ENCODE assay signal across 10 cellular contexts in the genomic region with DNA sequence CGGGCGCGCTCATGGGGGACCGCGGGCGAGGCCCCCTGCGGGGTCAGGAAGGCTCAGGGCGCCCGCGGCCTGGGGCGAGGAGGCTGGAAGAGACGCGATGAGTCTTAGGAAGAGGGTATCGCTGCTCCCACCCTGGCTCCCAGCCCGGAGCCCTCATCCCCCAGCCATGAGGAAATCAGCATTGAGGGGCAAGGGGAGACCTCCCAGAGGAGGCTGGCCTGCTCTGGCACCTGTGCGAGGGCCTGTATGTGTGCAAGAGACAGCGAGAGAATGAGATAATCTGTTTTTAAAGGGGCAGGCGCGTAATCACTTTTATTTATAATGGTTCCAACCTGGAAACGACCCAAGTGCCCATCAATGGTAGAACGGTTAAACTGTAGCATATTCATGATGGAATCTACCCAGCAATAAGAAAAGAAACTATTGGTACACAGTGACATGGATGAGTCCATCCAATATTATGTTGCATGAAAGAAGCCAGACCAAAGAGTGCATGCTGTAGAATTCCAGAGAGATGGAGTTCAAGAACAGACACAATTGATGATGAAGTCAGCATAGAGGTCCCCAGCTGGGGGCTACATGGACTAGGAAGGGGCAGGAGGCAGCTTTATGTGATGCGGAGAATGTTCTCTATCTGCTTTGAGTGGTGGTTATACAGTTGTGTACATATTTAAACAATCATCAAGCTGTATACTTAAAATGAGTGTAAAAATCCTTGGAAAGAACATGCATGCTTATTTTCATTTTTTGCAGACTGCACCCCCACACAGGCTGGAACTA. TPM values are rescaled to one million over a fixed set of nuclear protein-coding genes. Genes with fewer than 3 reads are reported as not detected.
DNase-seq lines count a peak whose midpoint lies in the region; FAIRE-seq and TF ChIP-seq lines count a peak whose summit lies in the region.
"Had no signal": no experiment of that assay in that cellular context is flagged by ENCODE, and none has a peak within 500 bp of the region (broad histone marks: within the 10 kb centered on the region; RNA-seq: fewer than 3 reads in every experiment).

No MANE protein-coding gene starts in this region.

- no peak for TF ChIP-seq CTCF in kidney (IDR thresholded peaks at IDR 0.05; ENCODE audit: borderline replicate concordance, extremely low read depth, insufficient read depth)

- H3K27ac ChIP-seq in Karpas-422 (ENCODE audit: low read length) (no peak overlapping the region), duodenal mucosa (ENCODE audit: low read depth, low read length) (no peak overlapping the region), kidney (ENCODE audit: low read depth in 2 of 2, low read length in 2 of 2) (no peak overlapping the region)

- H3K4me3 ChIP-seq in Karpas-422 (ENCODE audit: low read length) (peak overlapping the region; percentile 52; the same call in 1 of the 2 replicates), duodenal mucosa (ENCODE audit: low read depth in 1 of 2, low read length in 2 of 2) (peak overlapping the region; percentile 36 to 57), skeletal muscle satellite cell (ENCODE audit: low read length) (no peak overlapping the region), kidney (ENCODE audit: low read length in 2 of 2) (no peak overlapping the region)

- peaks cover 86% of the 10 kb centered on the region for H3K79me2 ChIP-seq in Karpas-422 (ENCODE audit: low read length)

- H2AFZ ChIP-seq in Karpas-422 (ENCODE audit: low read length) = no peak overlapping the region

- peaks cover 30% of the 10 kb centered on the region for H3K36me3 ChIP-seq in Karpas-422 (ENCODE audit: insufficient read depth, low read length)
- no peaks in the 10 kb centered on the region for H3K36me3 ChIP-seq in duodenal mucosa (ENCODE audit: control insufficient read depth in 1 of 2, insufficient read depth in 2 of 2, low read length in 2 of 2)
- no peaks in the 10 kb centered on the region for H3K36me3 ChIP-seq in skeletal muscle satellite cell (ENCODE audit: insufficient read depth, low read length)
- no peaks in the 10 kb centered on the region for H3K36me3 ChIP-seq in kidney (ENCODE audit: control insufficient read depth in 1 of 2, insufficient read depth in 2 of 2, low read length in 2 of 2)

- H3K9ac ChIP-seq in Karpas-422 (ENCODE audit: low read length) (peak overlapping the region; percentile 62), duodenal mucosa (ENCODE audit: low read depth in 1 of 2, low read length in 2 of 2) (no peak overlapping the region), skeletal muscle satellite cell (ENCODE audit: low read depth, low read length) (no peak overlapping the region), kidney (ENCODE audit: low read length in 2 of 2) (no peak overlapping the region)

- intact Hi-C loops in kidney (cut with DNase I) = no loop called here

- FAIRE-seq in frontal cortex (lab: Jason Lieb, UNC) (no peak), kidney (lab: Jason Lieb, UNC) (no peak)

- H3K4me2 ChIP-seq in Karpas-422 (ENCODE audit: low read depth, low read length, poor library complexity, severe bottlenecking) = peak overlapping the region; percentile 61
- peak overlapping the region; percentile 74 for H3K4me2 ChIP-seq in skeletal muscle satellite cell (ENCODE audit: low read length)

- H3K27me3 ChIP-seq in Karpas-422 (ENCODE audit: low read length) (no peaks in the 10 kb centered on the region), duodenal mucosa (ENCODE audit: control insufficient read depth in 1 of 2, insufficient read depth in 2 of 2, low read length in 2 of 2) (peaks cover 4 to 14% of the 10 kb centered on the region in 2 donors), skeletal muscle satellite cell (ENCODE audit: control insufficient read depth, insufficient read depth, low read length) (peaks cover 42% of the 10 kb centered on the region)

- no peaks in the 10 kb centered on the region for H3K9me2 ChIP-seq in Karpas-422 (replicated peaks; ENCODE audit: insufficient read depth, low read length)

- DNase-seq in NCI-H510A treated with DMSO at 0.1 percent for 48 hours (lab: John Stamatoyannopoulos, UW) (peak; percentile 27), NCI-H510A (lab: John Stamatoyannopoulos, UW) (no peak), Karpas-422 (no peak), frontal cortex (ENCODE audit: low spot score in 2 of 2) (no peak), kidney (no peak), iPS-NIHi7 (ENCODE audit: extremely low spot score) (no peak)

- H4K20me1 ChIP-seq in Karpas-422 (ENCODE audit: insufficient read depth, low read depth, low read length) = peaks cover 80% of the 10 kb centered on the region

- H3K4me1 ChIP-seq in Karpas-422 (ENCODE audit: low read length) = peaks cover 11% of the 10 kb centered on the region; the same call in 1 of the 2 replicates
- peaks cover 0 to 5% of the 10 kb centered on the region in 2 donors for H3K4me1 ChIP-seq in duodenal mucosa (ENCODE audit: control insufficient read depth in 1 of 2, insufficient read depth in 2 of 2, low read length in 2 of 2)
- peaks cover 18% of the 10 kb centered on the region for H3K4me1 ChIP-seq in skeletal muscle satellite cell (ENCODE audit: control insufficient read depth, insufficient read depth, low read length)
- H3K4me1 ChIP-seq in kidney (ENCODE audit: control insufficient read depth in 1 of 2, insufficient read depth in 1 of 2, low read depth in 1 of 2, low read length in 2 of 2) = peaks cover 0 to 6% of the 10 kb centered on the region in 2 donors

- H3K9me3 ChIP-seq in Karpas-422 (ENCODE audit: low read length) = no peaks in the 10 kb centered on the region
- no peaks in the 10 kb centered on the region for H3K9me3 ChIP-seq in duodenal mucosa (ENCODE audit: control insufficient read depth in 1 of 2, low read length in 2 of 2)
- H3K9me3 ChIP-seq in skeletal muscle satellite cell (replicated peaks; ENCODE audit: low read length) = no peaks in the 10 kb centered on the region
- no peaks in the 10 kb centered on the region for H3K9me3 ChIP-seq in kidney (ENCODE audit: control insufficient read depth in 1 of 2, low read length in 2 of 2)

RNA-seq across cellular contexts. Expression of a gene that starts 14.4 kb away (rescaled TPM):
- total RNA-seq in Karpas-422 (2014; rRNA removed; shearing (Covaris generic); ENCODE audit: low replicate concordance) = 44.9 and 55.6 TPM in 2 replicates
- total RNA-seq in skeletal muscle satellite cell (2012; rRNA removed) = 2.2 and 2.3 TPM in 2 replicates
- total RNA-seq in frontal cortex (20.0 TPM), kidney (5.2 TPM)
- 0.49 TPM for polyA plus RNA-seq in kidney (ENCODE audit: insufficient read depth, low read depth, low replicate concordance)

RNA-seq across cellular contexts. Expression of a gene that starts 23.5 kb away (rescaled TPM):
- 0.14 and 0.75 TPM in 2 replicates for total RNA-seq in Karpas-422 (2014; rRNA removed; shearing (Covaris generic); ENCODE audit: low replicate concordance)
- not detected in 2 replicates for total RNA-seq in skeletal muscle satellite cell (2012; rRNA removed)
- total RNA-seq in frontal cortex (not detected), kidney (not detected)
- polyA plus RNA-seq in kidney (ENCODE audit: insufficient read depth, low read depth, low replicate concordance) = not detected
- total RNA-seq: left colon, SK-MEL-5 had no signal

RNA-seq across cellular contexts. Expression of a gene that starts 35.8 kb away (rescaled TPM):
- total RNA-seq in Karpas-422 (2014; rRNA removed; shearing (Covaris generic); ENCODE audit: low replicate concordance) = 482 and 608 TPM in 2 replicates
- total RNA-seq in skeletal muscle satellite cell (2012; rRNA removed) = 333 and 363 TPM in 2 replicates
- total RNA-seq in frontal cortex = 214 TPM
- 164 TPM for total RNA-seq in kidney
- polyA plus RNA-seq in kidney (ENCODE audit: insufficient read depth, low read depth, low replicate concordance) = 173 TPM

RNA-seq across cellular contexts. Expression of a gene that starts 36.8 kb away (rescaled TPM):
- 35.4 and 45.3 TPM in 2 replicates for total RNA-seq in Karpas-422 (2014; rRNA removed; shearing (Covaris generic); ENCODE audit: low replicate concordance)
- total RNA-seq in skeletal muscle satellite cell (2012; rRNA removed) = 15.0 and 28.2 TPM in 2 replicates
- total RNA-seq in frontal cortex = 7.3 TPM
- 16.1 TPM for total RNA-seq in kidney
- polyA plus RNA-seq in kidney (ENCODE audit: insufficient read depth, low read depth, low replicate concordance) = 57.7 TPM

RNA-seq across cellular contexts. Expression of a gene that starts 55.8 kb away (rescaled TPM):
- total RNA-seq in Karpas-422 (2014; rRNA removed; shearing (Covaris generic); ENCODE audit: low replicate concordance) = 35.6 and 48.1 TPM in 2 replicates
- total RNA-seq in skeletal muscle satellite cell (2012; rRNA removed) = 15.7 and 21.6 TPM in 2 replicates
- 19.6 TPM for total RNA-seq in frontal cortex
- 23.5 TPM for total RNA-seq in kidney
- polyA plus RNA-seq in kidney (ENCODE audit: insufficient read depth, low read depth, low replicate concordance) = 20.8 TPM

Comparison
In these comparisons a context has a peak if more than half of its experiments do, and no peak if none do; other contexts are left out.
1. H3K4me3 ChIP-seq: peak in Karpas-422 (single experiment) and duodenal mucosa (2 of 2); none in skeletal muscle satellite cell (single experiment) and kidney (0 of 2).